ENCODE assay signal across 14 cellular contexts in genomic region chr1:84502892-84503291, GRCh38. TPM values are rescaled to one million over a fixed set of nuclear protein-coding genes. Genes with fewer than 3 reads are reported as not detected.
A peak's percentile ranks its signal among the peaks of the same experiment; 100 is the strongest.
DNase-seq lines count a peak whose midpoint lies in the region; ATAC-seq, FAIRE-seq and TF ChIP-seq lines count a peak whose summit lies in the region.
"Had no signal": no experiment of that assay in that cellular context is flagged by ENCODE, and none has a peak within 500 bp of the region (broad histone marks: within the 10 kb centered on the region; RNA-seq: fewer than 3 reads in every experiment).

No MANE protein-coding gene starts in this region.

- TF ChIP-seq POLR2A in HepG2 (IDR thresholded peaks at IDR 0.05; ENCODE audit: insufficient read depth in 1 of 2, low read depth in 2 of 2, low read length in 2 of 2) (no peak), right lobe of liver (IDR thresholded peaks at IDR 0.05) (no peak), body of pancreas (IDR thresholded peaks at IDR 0.05) (no peak)

- TF ChIP-seq EP300 in HepG2 (IDR thresholded peaks at IDR 0.05; ENCODE audit: low read depth in 2 of 2, low read length in 2 of 2) (no peak), HepG2 (CRISPR knock-in tag; IDR thresholded peaks at IDR 0.05; ENCODE audit: borderline replicate concordance) (no peak)

- in situ Hi-C loops in HepG2 (cut with HindIII; ENCODE audit: extremely low pct_ligation_motif_present, low pct_unique_long_range_greater_than_20kb), result no loop called here

- H2AFZ ChIP-seq in HepG2 (ENCODE audit: low read length) (no peak overlapping the region), OCI-LY1 (ENCODE audit: low read length) (no peak overlapping the region), keratinocyte (ENCODE audit: control insufficient read depth, low read length) (no peak overlapping the region)

- DNase-seq in HepG2 (ENCODE audit: low spot score) (no peak), right lobe of liver (no peak), keratinocyte (ENCODE audit: low read depth, low spot score) (no peak), RKO (ENCODE audit: low spot score) (no peak), body of pancreas (no peak), SKM-1 treated with dmso at 0.1 percent for 144 hours (lab: John Stamatoyannopoulos, UW; ENCODE audit: unreplicated experiment) (no peak)
- DNase-seq: activated T-cell treated with anti-CD3 and anti-CD28 coated beads, Interleukin-2, amount 50 U/mL, for 48 hours; NCI-H187; NCI-H446 treated with DMSO at 0.1 percent for 48 hours; stomach had no signal

- peak overlapping the region in 1 of 3 experiments; percentile 97; a peak in 1 of 6 replicates for H3K4me3 ChIP-seq in HepG2 (replicated peaks in 1 of 3; ENCODE audit: insufficient read depth in 1 of 3, low read depth in 2 of 3, low read length in 3 of 3)
- no peak overlapping the region for H3K4me3 ChIP-seq in right lobe of liver
- no peak overlapping the region for H3K4me3 ChIP-seq in OCI-LY1 (ENCODE audit: low read depth, low read length, poor library complexity, severe bottlenecking)
- H3K4me3 ChIP-seq in keratinocyte (ENCODE audit: control insufficient read depth in 2 of 3, extremely low read depth in 1 of 3, insufficient read depth in 2 of 3, low read depth in 1 of 3, low read length in 3 of 3), result no peak overlapping the region
- H3K4me3 ChIP-seq in body of pancreas, result no peak overlapping the region
- H3K4me3 ChIP-seq: SJSA1 had no signal

- POLR2A ChIA-PET in HepG2 (lab: Yijun Ruan, JAX), result interaction anchor here (1.1 to 4.9 kb wide), 2 partner anchors 23 to 71 kb away, joined by 4 to 90 read pairs; partner anchors contain the start of gene CTBS

- intact Hi-C loops in HepG2 (cut with micrococcal nuclease; ENCODE audit: unreplicated experiment) (no loop called here), right lobe of liver (cut with DNase I) (loop anchor here in 1 of 2 donors (10.0 kb wide), 1 partner anchor 72 kb away; the partner anchor contains the start of gene CTBS), body of pancreas (cut with DNase I) (no loop called here)

- no TSS peak for BruUV-seq in HepG2 (replicated peaks; lab: Mats Ljungman, UMichigan)

- no peak overlapping the region for H3K9ac ChIP-seq in HepG2 (ENCODE audit: insufficient read depth, low read depth, low read length)
- no peak overlapping the region; the same call in 1 of the 2 replicates for H3K9ac ChIP-seq in OCI-LY1 (ENCODE audit: low read length)
- no peak overlapping the region for H3K9ac ChIP-seq in keratinocyte (ENCODE audit: control insufficient read depth, extremely low read depth, insufficient read depth, low read length)

- peak overlapping the region; percentile 96 for H3K4me2 ChIP-seq in HepG2 (ENCODE audit: low read depth, low read length)
- peak overlapping the region; percentile 91; the same call in 1 of the 2 replicates for H3K4me2 ChIP-seq in OCI-LY1 (ENCODE audit: low read length)
- H3K4me2 ChIP-seq in keratinocyte (ENCODE audit: control insufficient read depth, extremely low read depth, insufficient read depth, low read depth, low read length), result peak overlapping the region; percentile 98

- ATAC-seq in HepG2 (no peak), right lobe of liver (no peak), body of pancreas (no peak)

- H3F3A ChIP-seq in OCI-LY1 (ENCODE audit: insufficient read depth, low read length), result no peaks in the 10 kb centered on the region

- WGBS in HepG2 (ENCODE audit: low lambda C conversion rate), result 89% methylated on average over 5 of the region's 5 CpGs
- WGBS in right lobe of liver (ENCODE audit: insufficient coverage, low coverage, low lambda C conversion rate, missing lambda C conversion rate), result 37% methylated on average over 5 of the region's 5 CpGs
- WGBS in body of pancreas, 2 donors, result 35 to 37% methylated on average over 5 of the region's 5 CpGs

- no peak for FAIRE-seq in HepG2 (lab: Jason Lieb, UNC)
- FAIRE-seq in keratinocyte (lab: Jason Lieb, UNC), result no peak
- FAIRE-seq: islet of Langerhans, TTC549 had no signal

- TF ChIP-seq CTCF in HepG2 (CRISPR knock-in tag; IDR thresholded peaks at IDR 0.05), result no peak
- TF ChIP-seq CTCF in right lobe of liver (IDR thresholded peaks at IDR 0.05), result no peak
- TF ChIP-seq CTCF in OCI-LY1 (IDR thresholded peaks at IDR 0.05; ENCODE audit: low read length), result no peak
- TF ChIP-seq CTCF in keratinocyte (optimal IDR thresholded peaks at IDR 0.05 in 1 of 3, IDR thresholded peaks at IDR 0.05 in 1 of 3, conservative IDR thresholded peaks at IDR 0.05 in 1 of 3; ENCODE audit: extremely low read depth in 1 of 3, insufficient read depth in 2 of 3, low read length in 3 of 3), result no peak
- TF ChIP-seq CTCF in body of pancreas (IDR thresholded peaks at IDR 0.05), result no peak

- H3K79me2 ChIP-seq in HepG2 (ENCODE audit: insufficient read depth, low read length), result peaks cover 69% of the 10 kb centered on the region
- peaks cover 34% of the 10 kb centered on the region for H3K79me2 ChIP-seq in OCI-LY1 (ENCODE audit: insufficient read depth, low read length)
- H3K79me2 ChIP-seq in keratinocyte (ENCODE audit: control insufficient read depth, insufficient read depth, low read length), result peaks cover 60% of the 10 kb centered on the region

- dilution Hi-C loops in keratinocyte (cut with MboI; ENCODE audit: extremely low pct_ligation_motif_present, low sequenced_read_pairs), result no loop called here

- CTCF ChIA-PET in HepG2 (lab: Yijun Ruan, JAX; ENCODE audit: low intra/inter-chr PET ratio, low total read pairs), result no interaction called here

- H3K4me1 ChIP-seq in HepG2 (ENCODE audit: insufficient read depth, low read length) (peaks cover 44% of the 10 kb centered on the region), right lobe of liver (peaks cover 0 to 46% (median 11%) of the 10 kb centered on the region in 4 donors), OCI-LY1 (ENCODE audit: insufficient read depth, low read length, severe bottlenecking) (peaks cover 35% of the 10 kb centered on the region), keratinocyte (ENCODE audit: control insufficient read depth, extremely low read depth, insufficient read depth, low read length) (peaks cover 15% of the 10 kb centered on the region), body of pancreas (peaks cover 47% of the 10 kb centered on the region)

- TF ChIP-seq RAD21 in HepG2 (CRISPR knock-in tag; IDR thresholded peaks at IDR 0.05), result no peak

- H3K9me2 ChIP-seq in OCI-LY1 (ENCODE audit: low read depth, low read length), result no peaks in the 10 kb centered on the region

- no peaks in the 10 kb centered on the region for H3K9me1 ChIP-seq in keratinocyte (ENCODE audit: control insufficient read depth, extremely low read depth, insufficient read depth, low read length)

- H4K20me1 ChIP-seq in HepG2 (ENCODE audit: insufficient read depth, low read length), result peaks cover 63% of the 10 kb centered on the region
- no peaks in the 10 kb centered on the region for H4K20me1 ChIP-seq in OCI-LY1 (ENCODE audit: insufficient read depth, low read length)
- peaks cover 2% of the 10 kb centered on the region for H4K20me1 ChIP-seq in keratinocyte (ENCODE audit: control insufficient read depth, extremely low read depth, insufficient read depth, low read length)

- H3K9me3 ChIP-seq in HepG2 (ENCODE audit: low read length) (no peaks in the 10 kb centered on the region), right lobe of liver (no peaks in the 10 kb centered on the region), OCI-LY1 (ENCODE audit: low read length) (no peaks in the 10 kb centered on the region), keratinocyte (ENCODE audit: control insufficient read depth, low read depth, low read length) (no peaks in the 10 kb centered on the region), body of pancreas (no peaks in the 10 kb centered on the region)
- H3K9me3 ChIP-seq: SJSA1, stomach had no signal

- H3K27ac ChIP-seq in HepG2 (ENCODE audit: extremely low read length, insufficient read depth, low read length), result no peak overlapping the region
- no peak overlapping the region for H3K27ac ChIP-seq in right lobe of liver
- H3K27ac ChIP-seq in OCI-LY1 (ENCODE audit: low read depth, low read length, poor library complexity, severe bottlenecking), result no peak overlapping the region
- no peak overlapping the region for H3K27ac ChIP-seq in keratinocyte (ENCODE audit: control insufficient read depth, insufficient read depth, low read length)
- no peak overlapping the region for H3K27ac ChIP-seq in body of pancreas
- H3K27ac ChIP-seq: SJSA1 had no signal

- H3K36me3 ChIP-seq in HepG2 (replicated peaks in 1 of 2; ENCODE audit: control insufficient read depth in 1 of 2, insufficient read depth in 2 of 2, low read length in 2 of 2), result peaks cover 4 to 28% of the 10 kb centered on the region in 2 experiments; a peak in 4 of 5 replicates
- peaks cover 3 to 30% (median 13%) of the 10 kb centered on the region in 4 donors for H3K36me3 ChIP-seq in right lobe of liver
- peaks cover 36% of the 10 kb centered on the region for H3K36me3 ChIP-seq in OCI-LY1 (ENCODE audit: insufficient read depth, low read length)
- H3K36me3 ChIP-seq in keratinocyte (ENCODE audit: control insufficient read depth in 2 of 2, extremely low read depth in 1 of 2, insufficient read depth in 2 of 2, low read length in 2 of 2), result peaks cover 6 to 8% of the 10 kb centered on the region in 2 experiments
- peaks cover 0 to 6% of the 10 kb centered on the region in 2 donors for H3K36me3 ChIP-seq in body of pancreas (replicated peaks in 1 of 2; ENCODE audit: insufficient read depth in 1 of 2, low read depth in 2 of 2)

- H3K27me3 ChIP-seq in HepG2 (ENCODE audit: control insufficient read depth in 1 of 2, insufficient read depth in 2 of 2, low read length in 2 of 2) (no peaks in the 10 kb centered on the region), right lobe of liver (no peaks in the 10 kb centered on the region), OCI-LY1 (ENCODE audit: insufficient read depth, low read length) (no peaks in the 10 kb centered on the region), keratinocyte (ENCODE audit: control insufficient read depth, extremely low read depth, insufficient read depth, low read length) (no peaks in the 10 kb centered on the region), body of pancreas (no peaks in the 10 kb centered on the region)
- H3K27me3 ChIP-seq: SJSA1, stomach had no signal

RNA-seq across cellular contexts. Expression of gene SPATA1, which starts 3.3 kb away (rescaled TPM):
- total RNA-seq in HepG2 (2016; rRNA removed; fragmentation: Illumina TruSeq; extraction: Trizol), result 1.1 and 1.4 TPM in 2 replicates
- 1.5 and 2.6 TPM in 2 replicates for total RNA-seq in HepG2 (2016; cell fraction: cytosol; rRNA removed; fragmentation: Illumina TruSeq; extraction: Trizol; ENCODE audit: low read depth)
- 1.5 and 1.7 TPM in 2 replicates for total RNA-seq in HepG2 (2016; cell fraction: insoluble cytoplasmic fraction; rRNA removed; fragmentation: Illumina TruSeq; extraction: Trizol)
- total RNA-seq in HepG2 (2016; cell fraction: membrane; rRNA removed; fragmentation: Illumina TruSeq; extraction: Trizol), result 1.4 and 1.8 TPM in 2 replicates
- total RNA-seq in HepG2 (2016; cell fraction: nucleus; rRNA removed; fragmentation: Illumina TruSeq; extraction: Trizol), result 4.6 and 6.0 TPM in 2 replicates
- 0.70 and 0.93 TPM in 2 replicates for polyA plus RNA-seq in HepG2 (2011; rRNA removed)
- 0.40 TPM in 2 replicates for polyA plus RNA-seq in HepG2 (2011; cell fraction: cytosol; rRNA removed)
- 0.56 and 1.9 TPM in 2 replicates for polyA plus RNA-seq in HepG2 (2011; cell fraction: nucleus; rRNA removed)
- 0.61 and 0.76 TPM in 2 replicates for polyA plus RNA-seq in HepG2 (2012)
- polyA plus RNA-seq in HepG2 (2016; cell fraction: cytosol; fragmentation: Illumina TruSeq; extraction: Trizol; ENCODE audit: low read depth), result 0.62 and 0.69 TPM in 2 replicates
- polyA plus RNA-seq in HepG2 (2016; cell fraction: insoluble cytoplasmic fraction; fragmentation: Illumina TruSeq; extraction: Trizol; ENCODE audit: low read depth), result 1.3 TPM in 2 replicates
- polyA plus RNA-seq in HepG2 (2016; cell fraction: membrane; fragmentation: Illumina TruSeq; extraction: Trizol; ENCODE audit: low read depth), result 0.56 and 0.57 TPM in 2 replicates
- 3.9 and 5.5 TPM in 2 replicates for polyA plus RNA-seq in HepG2 (2016; cell fraction: nucleus; fragmentation: Illumina TruSeq; extraction: Trizol; ENCODE audit: insufficient read depth, low read depth)
- 0.52 TPM in 1 of 2 replicates, not detected in the other for polyA minus RNA-seq in HepG2 (2011; rRNA and poly(A)+ RNA removed; ENCODE audit: low replicate concordance)
- polyA minus RNA-seq in HepG2 (2011; cell fraction: cytosol; rRNA and poly(A)+ RNA removed), result not detected in 2 replicates
- 6.2 and 8.1 TPM in 2 replicates for polyA minus RNA-seq in HepG2 (2011; cell fraction: nucleus; rRNA and poly(A)+ RNA removed)
- 1 to 10 TPM in 3 of 6 experiments, under 1 TPM in 3; 0.31 to 1.7 (median 0.92) TPM for total RNA-seq in right lobe of liver
- polyA plus RNA-seq in keratinocyte, result 0.21 to 0.45 TPM (median 0.25 TPM) in 3 replicates
- not detected for polyA plus RNA-seq in keratinocyte (2011; ENCODE audit: low read depth)
- 0.12 TPM in 1 of 2 replicates, not detected in the other for polyA plus RNA-seq in keratinocyte (2011; cell fraction: cytosol; rRNA removed)
- polyA plus RNA-seq in keratinocyte (2011; cell fraction: nucleus; rRNA removed), result 0.74 and 0.80 TPM in 2 replicates
- polyA plus RNA-seq in keratinocyte (2012; ENCODE audit: low replicate concordance), result 0.49 and 1.0 TPM in 2 replicates
- not detected in 3 replicates for polyA minus RNA-seq in keratinocyte
- polyA minus RNA-seq in keratinocyte (2011; cell fraction: cytosol; rRNA and poly(A)+ RNA removed), result not detected
- not detected in 2 replicates for polyA minus RNA-seq in keratinocyte (2011; cell fraction: nucleus; rRNA and poly(A)+ RNA removed)
- total RNA-seq in body of pancreas, result under 1 TPM in 1 of 2 donors, not detected in 1; under 0.01 TPM

RNA-seq across cellular contexts. Expression of gene GNG5, which starts 3.5 kb away (rescaled TPM):
- total RNA-seq in HepG2 (2016; rRNA removed; fragmentation: Illumina TruSeq; extraction: Trizol) (137 and 176 TPM in 2 replicates), right lobe of liver (10 to 100 TPM; 44.5 to 85.0 (median 54.6) TPM), body of pancreas (10 to 100 TPM; 12.7 to 28.0 TPM)
- 111 and 162 TPM in 2 replicates for total RNA-seq in HepG2 (2016; cell fraction: cytosol; rRNA removed; fragmentation: Illumina TruSeq; extraction: Trizol; ENCODE audit: low read depth)
- 135 and 157 TPM in 2 replicates for total RNA-seq in HepG2 (2016; cell fraction: insoluble cytoplasmic fraction; rRNA removed; fragmentation: Illumina TruSeq; extraction: Trizol)
- total RNA-seq in HepG2 (2016; cell fraction: membrane; rRNA removed; fragmentation: Illumina TruSeq; extraction: Trizol), result 165 and 190 TPM in 2 replicates
- total RNA-seq in HepG2 (2016; cell fraction: nucleus; rRNA removed; fragmentation: Illumina TruSeq; extraction: Trizol), result 98.7 and 103 TPM in 2 replicates
- polyA plus RNA-seq in HepG2 (2011; rRNA removed) (84.5 and 103 TPM in 2 replicates), keratinocyte (126 to 167 TPM (median 132 TPM) in 3 replicates)
- polyA plus RNA-seq in HepG2 (2011; cell fraction: cytosol; rRNA removed), result 72.2 and 82.3 TPM in 2 replicates
- polyA plus RNA-seq in HepG2 (2011; cell fraction: nucleus; rRNA removed), result 31.6 and 37.4 TPM in 2 replicates
- polyA plus RNA-seq in HepG2 (2012), result 267 and 273 TPM in 2 replicates
- polyA plus RNA-seq in HepG2 (2016; cell fraction: cytosol; fragmentation: Illumina TruSeq; extraction: Trizol; ENCODE audit: low read depth), result 391 and 599 TPM in 2 replicates
- 441 and 499 TPM in 2 replicates for polyA plus RNA-seq in HepG2 (2016; cell fraction: insoluble cytoplasmic fraction; fragmentation: Illumina TruSeq; extraction: Trizol; ENCODE audit: low read depth)
- polyA plus RNA-seq in HepG2 (2016; cell fraction: membrane; fragmentation: Illumina TruSeq; extraction: Trizol; ENCODE audit: low read depth), result 465 and 566 TPM in 2 replicates
- polyA plus RNA-seq in HepG2 (2016; cell fraction: nucleus; fragmentation: Illumina TruSeq; extraction: Trizol; ENCODE audit: insufficient read depth, low read depth), result 331 and 334 TPM in 2 replicates
- 19.2 and 23.2 TPM in 2 replicates for polyA minus RNA-seq in HepG2 (2011; rRNA and poly(A)+ RNA removed; ENCODE audit: low replicate concordance)
- 44.8 and 47.3 TPM in 2 replicates for polyA minus RNA-seq in HepG2 (2011; cell fraction: cytosol; rRNA and poly(A)+ RNA removed)
- 31.7 and 40.7 TPM in 2 replicates for polyA minus RNA-seq in HepG2 (2011; cell fraction: nucleus; rRNA and poly(A)+ RNA removed)
- 77.3 TPM for polyA plus RNA-seq in keratinocyte (2011; ENCODE audit: low read depth)
- 125 and 174 TPM in 2 replicates for polyA plus RNA-seq in keratinocyte (2011; cell fraction: cytosol; rRNA removed)
- 46.1 and 51.3 TPM in 2 replicates for polyA plus RNA-seq in keratinocyte (2011; cell fraction: nucleus; rRNA removed)
- polyA plus RNA-seq in keratinocyte (2012; ENCODE audit: low replicate concordance), result 189 and 225 TPM in 2 replicates
- 32.4 to 39.2 TPM (median 34.1 TPM) in 3 replicates for polyA minus RNA-seq in keratinocyte
- polyA minus RNA-seq in keratinocyte (2011; cell fraction: cytosol; rRNA and poly(A)+ RNA removed), result 92.7 TPM
- 17.8 TPM in 2 replicates for polyA minus RNA-seq in keratinocyte (2011; cell fraction: nucleus; rRNA and poly(A)+ RNA removed)

RNA-seq across cellular contexts. Expression of gene RPF1, which starts 23.8 kb away (rescaled TPM):
- 39.0 and 58.4 TPM in 2 replicates for total RNA-seq in HepG2 (2016; rRNA removed; fragmentation: Illumina TruSeq; extraction: Trizol)
- total RNA-seq in HepG2 (2016; cell fraction: cytosol; rRNA removed; fragmentation: Illumina TruSeq; extraction: Trizol; ENCODE audit: low read depth), result 11.4 and 13.2 TPM in 2 replicates
- 41.0 and 60.2 TPM in 2 replicates for total RNA-seq in HepG2 (2016; cell fraction: insoluble cytoplasmic fraction; rRNA removed; fragmentation: Illumina TruSeq; extraction: Trizol)
- 14.7 and 18.8 TPM in 2 replicates for total RNA-seq in HepG2 (2016; cell fraction: membrane; rRNA removed; fragmentation: Illumina TruSeq; extraction: Trizol)
- 23.2 and 24.9 TPM in 2 replicates for total RNA-seq in HepG2 (2016; cell fraction: nucleus; rRNA removed; fragmentation: Illumina TruSeq; extraction: Trizol)
- 18.0 and 23.0 TPM in 2 replicates for polyA plus RNA-seq in HepG2 (2011; rRNA removed)
- polyA plus RNA-seq in HepG2 (2011; cell fraction: cytosol; rRNA removed), result 8.8 and 12.7 TPM in 2 replicates
- 5.6 and 6.2 TPM in 2 replicates for polyA plus RNA-seq in HepG2 (2011; cell fraction: nucleus; rRNA removed)
- polyA plus RNA-seq in HepG2 (2012), result 16.9 and 23.4 TPM in 2 replicates
- 7.7 and 8.5 TPM in 2 replicates for polyA plus RNA-seq in HepG2 (2016; cell fraction: cytosol; fragmentation: Illumina TruSeq; extraction: Trizol; ENCODE audit: low read depth)
- 63.0 and 69.9 TPM in 2 replicates for polyA plus RNA-seq in HepG2 (2016; cell fraction: insoluble cytoplasmic fraction; fragmentation: Illumina TruSeq; extraction: Trizol; ENCODE audit: low read depth)
- 8.8 and 11.0 TPM in 2 replicates for polyA plus RNA-seq in HepG2 (2016; cell fraction: membrane; fragmentation: Illumina TruSeq; extraction: Trizol; ENCODE audit: low read depth)
- polyA plus RNA-seq in HepG2 (2016; cell fraction: nucleus; fragmentation: Illumina TruSeq; extraction: Trizol; ENCODE audit: insufficient read depth, low read depth), result 31.5 and 32.8 TPM in 2 replicates
- polyA minus RNA-seq in HepG2 (2011; rRNA and poly(A)+ RNA removed; ENCODE audit: low replicate concordance), result 1.8 and 7.1 TPM in 2 replicates
- polyA minus RNA-seq in HepG2 (2011; cell fraction: cytosol; rRNA and poly(A)+ RNA removed), result 6.5 and 7.5 TPM in 2 replicates
- polyA minus RNA-seq in HepG2 (2011; cell fraction: nucleus; rRNA and poly(A)+ RNA removed), result 18.3 and 21.5 TPM in 2 replicates
- total RNA-seq in right lobe of liver, result 10 to 100 TPM in 5 of 6 experiments, 1 to 10 TPM in 1; 8.6 to 29.7 (median 14.0) TPM
- 31.7 to 57.8 TPM (median 34.0 TPM) in 3 replicates for polyA plus RNA-seq in keratinocyte
- 106 TPM for polyA plus RNA-seq in keratinocyte (2011; ENCODE audit: low read depth)
- 29.4 and 60.0 TPM in 2 replicates for polyA plus RNA-seq in keratinocyte (2011; cell fraction: cytosol; rRNA removed)
- 28.7 and 40.0 TPM in 2 replicates for polyA plus RNA-seq in keratinocyte (2011; cell fraction: nucleus; rRNA removed)
- polyA plus RNA-seq in keratinocyte (2012; ENCODE audit: low replicate concordance), result 38.7 and 43.5 TPM in 2 replicates
- 2.2 to 13.6 TPM (median 5.9 TPM) in 3 replicates for polyA minus RNA-seq in keratinocyte
- polyA minus RNA-seq in keratinocyte (2011; cell fraction: cytosol; rRNA and poly(A)+ RNA removed), result 12.9 TPM
- polyA minus RNA-seq in keratinocyte (2011; cell fraction: nucleus; rRNA and poly(A)+ RNA removed), result 4.7 and 7.8 TPM in 2 replicates
- 10 to 100 TPM; 17.9 to 26.7 TPM for total RNA-seq in body of pancreas
